ENCODE assay signal across 9 cellular contexts in genomic region chr5:157740211-157740610, GRCh38. TPM values are rescaled to one million over a fixed set of nuclear protein-coding genes. Genes with fewer than 3 reads are reported as not detected.
DNase-seq lines count a peak whose midpoint lies in the region; ATAC-seq and TF ChIP-seq lines count a peak whose summit lies in the region.
"Had no signal": no experiment of that assay in that cellular context is flagged by ENCODE, and none has a peak within 500 bp of the region (broad histone marks: within the 10 kb centered on the region; RNA-seq: fewer than 3 reads in every experiment).

No MANE protein-coding gene starts in this region.

- POLR2A ChIA-PET in activated CD4-positive, alpha-beta T cell treated with anti-CD3 and anti-CD28 coated beads, Interleukin-2, amount 10 ng/mL, durations not matched to agents 7 days and 5 days (lab: Charles Lee), result no interaction called here

- intact Hi-C loops in colonic mucosa (cut with DNase I), result loop anchor here (5.0 to 10.0 kb wide), 3 partner anchors 73 to 415 kb away; no protein-coding TSS in a partner anchor
- intact Hi-C loops in spleen (cut with DNase I; ENCODE audit: low total_unique reads), result loop anchor here (5.0 kb wide), 1 partner anchor 308 kb away; no protein-coding TSS in a partner anchor

- H3K9me3 Mint-ChIP-seq in activated CD4-positive, alpha-beta T cell treated with anti-CD3 and anti-CD28 coated beads, Interleukin-2, amount 10 ng/mL, durations not matched to agents 7 days and 5 days, result peaks cover 6% of the 10 kb centered on the region
- H3K9me3 Mint-ChIP-seq: T-cell had no signal

- TF ChIP-seq CTCF in colonic mucosa (IDR thresholded peaks at IDR 0.05) (peak; percentile 34), spleen (IDR thresholded peaks at IDR 0.05 in 8 of 11, conservative IDR thresholded peaks at IDR 0.05 in 3 of 11) (peak in 7 of 11 experiments; percentile 13 to 50 (median 36))

- H3K36me3 ChIP-seq in colonic mucosa (no peaks in the 10 kb centered on the region), spleen (peaks cover 0 to 51% (median 23%) of the 10 kb centered on the region in 6 donors)

- H3K27me3 ChIP-seq in colonic mucosa (no peaks in the 10 kb centered on the region), spleen (replicated peaks in 1 of 7) (no peaks in the 10 kb centered on the region)

- no peak for TF ChIP-seq POLR2A in spleen (IDR thresholded peaks at IDR 0.05)

- H3K27me3 Mint-ChIP-seq in activated CD4-positive, alpha-beta T cell treated with anti-CD3 and anti-CD28 coated beads, Interleukin-2, amount 10 ng/mL, durations not matched to agents 7 days and 5 days, result no peaks in the 10 kb centered on the region
- H3K27me3 Mint-ChIP-seq: T-cell had no signal

- DNase-seq in activated CD4-positive, alpha-beta T cell treated with anti-CD3 and anti-CD28 coated beads, Interleukin-2, amount 10 ng/mL, durations not matched to agents 7 days and 5 days, result peak; percentile 52
- DNase-seq in activated CD4-positive, alpha-beta T cell treated with anti-CD3 and anti-CD28 coated beads, Interleukin-2, amount 50 U/mL, for 4 hours, result no peak
- DNase-seq in NCI-H345 (lab: John Stamatoyannopoulos, UW) (peak; percentile 37), colonic mucosa (no peak), spleen (no peak)
- no peak for DNase-seq in activated effector memory CD4-positive, alpha-beta T cell treated with anti-CD3 and anti-CD28 coated beads, Interleukin-2, amount 50 U/mL, for 16 hours
- DNase-seq in central memory CD4-positive, alpha-beta T cell, result no peak

- H3K9me3 ChIP-seq in colonic mucosa (no peaks in the 10 kb centered on the region), spleen (no peaks in the 10 kb centered on the region)

- peaks cover 18% of the 10 kb centered on the region for H3K4me1 Mint-ChIP-seq in activated CD4-positive, alpha-beta T cell treated with anti-CD3 and anti-CD28 coated beads, Interleukin-2, amount 10 ng/mL, durations not matched to agents 7 days and 5 days

- 67 to 74% (median 69%) methylated on average over 4 of the region's 4 CpGs for WGBS in spleen, 5 donors

- CTCF ChIA-PET in activated CD4-positive, alpha-beta T cell treated with anti-CD3 and anti-CD28 coated beads, Interleukin-2, amount 10 ng/mL, durations not matched to agents 7 days and 5 days (lab: Charles Lee), result interaction anchor here (0.6 to 1.0 kb wide), 2 partner anchors 350 to 412 kb away, joined by 3 read pairs; no protein-coding TSS in a partner anchor

- no peak overlapping the region for H3K4me3 Mint-ChIP-seq in activated CD4-positive, alpha-beta T cell treated with anti-CD3 and anti-CD28 coated beads, Interleukin-2, amount 10 ng/mL, durations not matched to agents 7 days and 5 days
- H3K4me3 Mint-ChIP-seq: T-cell had no signal

- no peak overlapping the region for H3K4me3 ChIP-seq in colonic mucosa
- no peak overlapping the region for H3K4me3 ChIP-seq in spleen

- no peak overlapping the region for H3K9ac ChIP-seq in colonic mucosa (ENCODE audit: low read depth in 2 of 2, low read length in 2 of 2)

- H3K27ac Mint-ChIP-seq in activated CD4-positive, alpha-beta T cell treated with anti-CD3 and anti-CD28 coated beads, Interleukin-2, amount 10 ng/mL, durations not matched to agents 7 days and 5 days, result no peak overlapping the region
- H3K27ac Mint-ChIP-seq: T-cell had no signal

- peaks cover 5% of the 10 kb centered on the region for H3K4me1 ChIP-seq in colonic mucosa
- H3K4me1 ChIP-seq in spleen, result peaks cover 3 to 19% (median 17%) of the 10 kb centered on the region in 6 donors

- H3K27ac ChIP-seq in colonic mucosa, result no peak overlapping the region
- H3K27ac ChIP-seq in spleen, result no peak overlapping the region

- ATAC-seq in GM18520 (IDR thresholded peaks at IDR 0.05; ENCODE audit: unreplicated experiment), result no peak
- ATAC-seq: T-cell had no signal

- H3K36me3 Mint-ChIP-seq in activated CD4-positive, alpha-beta T cell treated with anti-CD3 and anti-CD28 coated beads, Interleukin-2, amount 10 ng/mL, durations not matched to agents 7 days and 5 days (ENCODE audit: low read depth), result peaks cover 26% of the 10 kb centered on the region

RNA-seq across cellular contexts. Expression of gene LSM11, which starts 3.3 kb away (rescaled TPM):
- 1 to 10 TPM; 4.8 to 5.3 TPM for total RNA-seq in activated CD4-positive, alpha-beta T cell treated with anti-CD3 and anti-CD28 coated beads, Interleukin-2, amount 10 ng/mL, durations not matched to agents 7 days and 5 days
- 1 to 10 TPM; 5.1 to 6.6 TPM for total RNA-seq in colonic mucosa
- total RNA-seq in spleen, result 1 to 10 TPM; 3.0 to 4.6 (median 3.5) TPM
- 1 to 10 TPM; 1.2 to 1.5 (median 1.3) TPM for polyA plus RNA-seq in spleen

RNA-seq across cellular contexts. Expression of gene THG1L, which starts 9.0 kb away (rescaled TPM):
- total RNA-seq in activated CD4-positive, alpha-beta T cell treated with anti-CD3 and anti-CD28 coated beads, Interleukin-2, amount 10 ng/mL, durations not matched to agents 7 days and 5 days, result 10 to 100 TPM; 10.8 to 13.9 TPM
- total RNA-seq in colonic mucosa (10 to 100 TPM; 15.9 to 23.2 TPM), spleen (10 to 100 TPM in 2 of 7 donors, 1 to 10 TPM in 5; 7.5 to 13.0 (median 8.8) TPM)
- polyA plus RNA-seq in spleen, result 10 to 100 TPM in 2 of 3 donors, 1 to 10 TPM in 1; 8.3 to 17.8 (median 17.0) TPM

Comparison
In these comparisons a context has a peak if more than half of its experiments do, and no peak if none do; other contexts are left out.
1. DNase-seq: peak in activated CD4-positive, alpha-beta T cell treated with anti-CD3 and anti-CD28 coated beads, Interleukin-2, amount 10 ng/mL, durations not matched to agents 7 days and 5 days (single experiment) and NCI-H345 (single experiment); none in activated CD4-positive, alpha-beta T cell treated with anti-CD3 and anti-CD28 coated beads, Interleukin-2, amount 50 U/mL, for 4 hours (0 of 2), colonic mucosa (single experiment), spleen (single experiment), activated effector memory CD4-positive, alpha-beta T cell treated with anti-CD3 and anti-CD28 coated beads, Interleukin-2, amount 50 U/mL, for 16 hours (single experiment) and central memory CD4-positive, alpha-beta T cell (single experiment).